In genomic region chr2:157876771-157877108, GRCh38 we compare ENCODE assay signal across 8 cellular contexts. TPM values are rescaled to one million over a fixed set of nuclear protein-coding genes. Genes with fewer than 3 reads are reported as not detected.
DNase-seq lines count a peak whose midpoint lies in the region; ATAC-seq and TF ChIP-seq lines count a peak whose summit lies in the region.

No MANE protein-coding gene starts in this region.

- peaks cover 12% of the 10 kb centered on the region for H3K4me1 ChIP-seq in smooth muscle cell (ENCODE audit: low read depth)

- peak overlapping the region; percentile 81 for H3K27ac Mint-ChIP-seq in T-helper 17 cell
- peak overlapping the region; percentile 62 for H3K27ac Mint-ChIP-seq in glutamatergic neuron (ENCODE audit: unreplicated experiment)

- H3K4me1 Mint-ChIP-seq in T-helper 17 cell (peaks cover 50% of the 10 kb centered on the region), glutamatergic neuron (ENCODE audit: low read depth, unreplicated experiment) (peaks cover 8% of the 10 kb centered on the region)

- H3K4me3 ChIP-seq in smooth muscle cell = peak overlapping the region; percentile 85

- H3K36me3 ChIP-seq in smooth muscle cell (ENCODE audit: low read depth) = no peaks in the 10 kb centered on the region

- H3K79me2 ChIP-seq in smooth muscle cell (ENCODE audit: low read depth) = peaks cover 32% of the 10 kb centered on the region

- H3K27me3 ChIP-seq in smooth muscle cell (ENCODE audit: low read depth) = no peaks in the 10 kb centered on the region

- H3K27me3 Mint-ChIP-seq in T-helper 17 cell (no peaks in the 10 kb centered on the region), glutamatergic neuron (ENCODE audit: unreplicated experiment) (peaks cover 2% of the 10 kb centered on the region)

- DNase-seq in NCI-H2227 treated with DMSO at 0.1 percent for 48 hours (lab: John Stamatoyannopoulos, UW) (peak; percentile 62), NCI-H2227 (lab: John Stamatoyannopoulos, UW; ENCODE audit: unreplicated experiment) (no peak), T-helper 17 cell (no peak), glutamatergic neuron (no peak), smooth muscle cell (lab: John Stamatoyannopoulos, UW; ENCODE audit: unreplicated experiment) (no peak)

- H3K36me3 Mint-ChIP-seq in T-helper 17 cell (ENCODE audit: low read depth) (no peaks in the 10 kb centered on the region), glutamatergic neuron (ENCODE audit: unreplicated experiment) (no peaks in the 10 kb centered on the region)

- TF ChIP-seq CTCF in glutamatergic neuron (IDR thresholded peaks at IDR 0.05; ENCODE audit: partially characterized antibody, unreplicated experiment) (no peak), smooth muscle cell (IDR thresholded peaks at IDR 0.05; ENCODE audit: borderline replicate concordance, insufficient read depth, poor library complexity, severe bottlenecking) (no peak)

- peaks cover 4% of the 10 kb centered on the region for H3K9me3 Mint-ChIP-seq in glutamatergic neuron (ENCODE audit: unreplicated experiment)

- H3F3A ChIP-seq in smooth muscle cell (ENCODE audit: low read depth) = peaks cover 5% of the 10 kb centered on the region

- WGBS in smooth muscle cell (ENCODE audit: low lambda C conversion rate) = 5% methylated on average over 14 of the region's 14 CpGs

- peak overlapping the region; percentile 82 for H3K9ac ChIP-seq in smooth muscle cell (ENCODE audit: low read depth)

- H3K4me3 Mint-ChIP-seq in T-helper 17 cell (peak overlapping the region; percentile 84), glutamatergic neuron (ENCODE audit: unreplicated experiment) (peak overlapping the region; percentile 90)

- H3K9me3 ChIP-seq in T-helper 17 cell (ENCODE audit: control insufficient read depth, low read length, poor library complexity, severe bottlenecking) = no peaks in the 10 kb centered on the region
- H3K9me3 ChIP-seq in smooth muscle cell (replicated peaks; ENCODE audit: low read depth) = no peaks in the 10 kb centered on the region

- H2AFZ ChIP-seq in smooth muscle cell (ENCODE audit: low read depth) = peak overlapping the region; percentile 82

- ATAC-seq in T-helper 17 cell (no peak), GM21619 (IDR thresholded peaks at IDR 0.05; ENCODE audit: unreplicated experiment) (no peak), GM18861 (IDR thresholded peaks at IDR 0.05; ENCODE audit: unreplicated experiment) (no peak), HG02571 (IDR thresholded peaks at IDR 0.05; ENCODE audit: unreplicated experiment) (no peak)

- peak overlapping the region; percentile 86 for H3K27ac ChIP-seq in smooth muscle cell (ENCODE audit: low read depth)

- peaks cover 30% of the 10 kb centered on the region for H4K20me1 ChIP-seq in smooth muscle cell (ENCODE audit: low read depth)

- peak overlapping the region; percentile 95 for H3K4me2 ChIP-seq in smooth muscle cell

RNA-seq across cellular contexts. Expression of gene ACVR1, which starts 0.6 kb away (rescaled TPM):
- total RNA-seq in T-helper 17 cell = 10 to 100 TPM; 37.4 to 38.2 TPM
- 36.3 TPM for total RNA-seq in glutamatergic neuron (ENCODE audit: unreplicated experiment)
- total RNA-seq in smooth muscle cell = 22.0 and 32.7 TPM in 2 replicates
- polyA plus RNA-seq in smooth muscle cell = 26.8 and 27.2 TPM in 2 replicates
